19 cellular contexts compared by ENCODE assay signal in genomic region chr1:5832916-5833895, GRCh38.
A peak's percentile ranks its signal among the peaks of the same experiment; 100 is the strongest.
DNase-seq lines count a peak whose midpoint lies in the region; ATAC-seq, FAIRE-seq and TF ChIP-seq lines count a peak whose summit lies in the region.
"Had no signal": no experiment of that assay in that cellular context is flagged by ENCODE, and none has a peak within 500 bp of the region (broad histone marks: within the 10 kb centered on the region; RNA-seq: fewer than 3 reads in every experiment).

No MANE protein-coding gene starts in this region.

- H3K79me2 ChIP-seq in osteoblast (ENCODE audit: insufficient read depth, low read length), result no peaks in the 10 kb centered on the region

- H3K9me3 ChIP-seq in BLaER1, result no peaks in the 10 kb centered on the region
- H3K9me3 ChIP-seq in kidney (ENCODE audit: control insufficient read depth in 1 of 2, low read length in 2 of 2), result no peaks in the 10 kb centered on the region
- no peaks in the 10 kb centered on the region for H3K9me3 ChIP-seq in osteoblast (ENCODE audit: low read depth, low read length)
- H3K9me3 ChIP-seq: Caco-2, HAP-1 had no signal

- peak overlapping the region; percentile 26; the same call in 1 of the 2 replicates for H3K4me2 ChIP-seq in BLaER1
- no peak overlapping the region for H3K4me2 ChIP-seq in osteoblast (ENCODE audit: insufficient read depth, low read length)
- H3K4me2 ChIP-seq: GM23338 had no signal

- H3K27ac ChIP-seq in BLaER1, result no peak overlapping the region; the same call in 1 of the 2 replicates
- no peak overlapping the region for H3K27ac ChIP-seq in kidney (ENCODE audit: low read depth in 2 of 2, low read length in 2 of 2)
- H3K27ac ChIP-seq in osteoblast (ENCODE audit: low read depth, low read length), result no peak overlapping the region
- H3K27ac ChIP-seq: HL-60 had no signal

- no peak for ATAC-seq in HG03135 (IDR thresholded peaks at IDR 0.05; ENCODE audit: unreplicated experiment)
- ATAC-seq: K562 had no signal

- H3K4me3 ChIP-seq in BLaER1 (no peak overlapping the region), kidney (ENCODE audit: low read length in 2 of 2) (no peak overlapping the region), osteoblast (ENCODE audit: insufficient read depth, low read length) (no peak overlapping the region)
- H3K4me3 ChIP-seq: GM23338, HAP-1, K562 had no signal

- H3K36me3 ChIP-seq in BLaER1 (no peaks in the 10 kb centered on the region), kidney (ENCODE audit: control insufficient read depth in 1 of 2, insufficient read depth in 2 of 2, low read length in 2 of 2) (no peaks in the 10 kb centered on the region), osteoblast (ENCODE audit: insufficient read depth, low read length) (no peaks in the 10 kb centered on the region)
- H3K36me3 ChIP-seq: HAP-1 had no signal

- H3K27me3 ChIP-seq in BLaER1 (no peaks in the 10 kb centered on the region), osteoblast (ENCODE audit: insufficient read depth, low read length) (no peaks in the 10 kb centered on the region)

- H4K20me1 ChIP-seq in BLaER1 (no peaks in the 10 kb centered on the region), osteoblast (ENCODE audit: insufficient read depth, low read length) (no peaks in the 10 kb centered on the region)

- H3K4me1 ChIP-seq in BLaER1, result peaks cover 83% of the 10 kb centered on the region
- H3K4me1 ChIP-seq in kidney (ENCODE audit: control insufficient read depth in 1 of 2, insufficient read depth in 1 of 2, low read depth in 1 of 2, low read length in 2 of 2), result no peaks in the 10 kb centered on the region
- no peaks in the 10 kb centered on the region for H3K4me1 ChIP-seq in osteoblast (ENCODE audit: insufficient read depth, low read length)
- H3K4me1 ChIP-seq: Caco-2, HAP-1 had no signal

- H3K9ac ChIP-seq in BLaER1 (no peak overlapping the region), kidney (ENCODE audit: low read length in 2 of 2) (no peak overlapping the region)

- no peak for FAIRE-seq in kidney (lab: Jason Lieb, UNC)
- FAIRE-seq: D721Med, G401.6, GM12891, K562 had no signal

- intact Hi-C loops in kidney (cut with DNase I), result no loop called here

- no peak overlapping the region for H2AFZ ChIP-seq in osteoblast (ENCODE audit: low read length)

- peak; percentile 40 for DNase-seq in RPMI8226
- peak; percentile 59 for DNase-seq in kidney
- peak; percentile 55 for DNase-seq in osteoblast (ENCODE audit: insufficient read length, low spot score, missing footprints)
- DNase-seq in COLO829 (ENCODE audit: low spot score), result no peak
- no peak for DNase-seq in NCI-H2227 treated with DMSO at 0.1 percent for 48 hours (lab: John Stamatoyannopoulos, UW)
- DNase-seq: 8988T; C1 segment of cervical spinal cord; Caco-2; CD4-positive, CD25-positive, alpha-beta regulatory T cell; CD8-positive, alpha-beta memory T cell had no signal

- TF ChIP-seq CTCF in kidney (IDR thresholded peaks at IDR 0.05; ENCODE audit: borderline replicate concordance, extremely low read depth, insufficient read depth) (no peak), osteoblast (IDR thresholded peaks at IDR 0.05; ENCODE audit: extremely low read depth, low read depth, low read length) (no peak)

Comparison
In these comparisons a context has a peak if more than half of its experiments do, and no peak if none do; other contexts are left out.
1. DNase-seq: peak in RPMI8226 (single experiment), kidney (single experiment) and osteoblast (single experiment); none in COLO829 (single experiment) and NCI-H2227 treated with DMSO at 0.1 percent for 48 hours (single experiment).